11 cellular contexts compared by ENCODE assay signal in the genomic region with DNA sequence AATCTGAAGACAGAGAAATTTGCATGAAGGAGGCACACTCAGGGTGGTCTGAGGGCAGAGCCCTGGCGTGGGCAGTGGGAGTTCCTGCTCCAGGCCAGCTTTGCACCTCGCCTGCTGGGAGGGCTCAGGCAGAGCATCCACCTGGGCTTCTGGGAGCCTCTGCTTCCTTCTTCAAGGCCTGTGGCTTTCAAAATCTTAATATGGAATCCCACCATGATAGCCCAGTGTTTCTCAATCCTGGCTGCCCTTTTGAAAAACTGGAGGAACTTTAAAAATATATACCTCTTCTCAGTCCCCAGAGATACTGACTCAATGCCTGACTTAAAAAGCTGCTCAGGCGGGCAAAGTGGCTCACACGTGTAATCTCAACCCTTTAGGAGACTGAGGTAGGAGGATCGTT. TPM values are rescaled to one million over a fixed set of nuclear protein-coding genes. Genes with fewer than 3 reads are reported as not detected.
A peak's percentile ranks its signal among the peaks of the same experiment; 100 is the strongest.
DNase-seq lines count a peak whose midpoint lies in the region; ATAC-seq, FAIRE-seq and TF ChIP-seq lines count a peak whose summit lies in the region.
"Had no signal": no experiment of that assay in that cellular context is flagged by ENCODE, and none has a peak within 500 bp of the region (broad histone marks: within the 10 kb centered on the region; RNA-seq: fewer than 3 reads in every experiment).

No MANE protein-coding gene starts in this region.

- H3K27me3 ChIP-seq in mammary epithelial cell (ENCODE audit: insufficient read depth, low read length) (no peaks in the 10 kb centered on the region), small intestine (ENCODE audit: control insufficient read depth in 2 of 2, insufficient read depth in 2 of 2, low read length in 2 of 2) (no peaks in the 10 kb centered on the region)
- H3K27me3 ChIP-seq in naive thymus-derived CD4-positive, alpha-beta T cell (ENCODE audit: control insufficient read depth in 2 of 2, insufficient read depth in 2 of 2, low read length in 2 of 2) = no peaks in the 10 kb centered on the region
- H3K27me3 ChIP-seq: SJSA1 had no signal

- no peaks in the 10 kb centered on the region for H3K79me2 ChIP-seq in mammary epithelial cell (ENCODE audit: insufficient read depth, low read length)

- H3K4me1 Mint-ChIP-seq in HFFc6 (ENCODE audit: low read depth) = peaks cover 25% of the 10 kb centered on the region
- H3K4me1 Mint-ChIP-seq in naive thymus-derived CD4-positive, alpha-beta T cell = peaks cover 14 to 26% (median 25%) of the 10 kb centered on the region in 7 donors

- no peak for TF ChIP-seq CTCF in A549 (IDR thresholded peaks at IDR 0.05)
- no peak for TF ChIP-seq CTCF in HFFc6 (IDR thresholded peaks at IDR 0.05)
- no peak for TF ChIP-seq CTCF in mammary epithelial cell (conservative IDR thresholded peaks at IDR 0.05 in 1 of 2, IDR thresholded peaks at IDR 0.05 in 1 of 2; ENCODE audit: extremely low read depth in 1 of 2, insufficient read depth in 1 of 2, low read depth in 1 of 2, low read length in 2 of 2)

- no peak overlapping the region for H3K9ac ChIP-seq in mammary epithelial cell (ENCODE audit: insufficient read depth, low read length)

- no peak for DNase-seq in A549 (ENCODE audit: low read depth in 1 of 2, low spot score in 1 of 2)
- DNase-seq in HFFc6 = no peak
- DNase-seq in mammary epithelial cell = no peak
- DNase-seq in naive thymus-derived CD4-positive, alpha-beta T cell = no peak
- DNase-seq in NCI-H1436 (lab: John Stamatoyannopoulos, UW) = no peak
- DNase-seq in stimulated activated CD4-positive, alpha-beta T cell treated with anti-CD3 and anti-CD28 coated beads, Interleukin-1b, Interleukin-23, amount 100 ng/mL, for 48 hours = no peak
- DNase-seq in kidney tubule cell (ENCODE audit: low spot score) = no peak
- no peak for DNase-seq in small intestine
- DNase-seq: islet precursor cell, NCI-H187 treated with DMSO at 0.1 percent for 48 hours had no signal

- no peaks in the 10 kb centered on the region for H4K20me1 ChIP-seq in mammary epithelial cell (ENCODE audit: insufficient read depth, low read length)

- H3K9me3 ChIP-seq in A549 (no peaks in the 10 kb centered on the region), mammary epithelial cell (replicated peaks; ENCODE audit: insufficient read depth, low read length) (no peaks in the 10 kb centered on the region), small intestine (ENCODE audit: control insufficient read depth, low read depth) (no peaks in the 10 kb centered on the region)
- H3K9me3 ChIP-seq in naive thymus-derived CD4-positive, alpha-beta T cell (ENCODE audit: control insufficient read depth in 2 of 3, low read length in 3 of 3) = no peaks in the 10 kb centered on the region
- H3K9me3 ChIP-seq: SJSA1 had no signal

- H3K27me3 Mint-ChIP-seq in HFFc6 (ENCODE audit: insufficient read depth) = peaks cover 7% of the 10 kb centered on the region
- H3K27me3 Mint-ChIP-seq in naive thymus-derived CD4-positive, alpha-beta T cell = peaks cover 0 to 23% (median 0%) of the 10 kb centered on the region in 5 donors

- CTCF ChIA-PET in A549 (lab: Yijun Ruan, JAX) (interaction anchor here (0.9 to 4.3 kb wide), 5 partner anchors 8 to 51 kb away, joined by 3 to 20 read pairs (median 5); no protein-coding TSS in a partner anchor), mammary epithelial cell (lab: Charles Lee; ENCODE audit: low non-redundant PET) (no interaction called here)
- CTCF ChIA-PET in naive thymus-derived CD4-positive, alpha-beta T cell (lab: Charles Lee) = no interaction called here

- peak overlapping the region; percentile 94 for H3K4me3 Mint-ChIP-seq in HFFc6
- peak overlapping the region in 7 of 10 donors; percentile 21 to 95 (median 94) for H3K4me3 Mint-ChIP-seq in naive thymus-derived CD4-positive, alpha-beta T cell

- no peaks in the 10 kb centered on the region for H3K36me3 Mint-ChIP-seq in HFFc6 (ENCODE audit: low read depth)
- no peaks in the 10 kb centered on the region for H3K36me3 Mint-ChIP-seq in naive thymus-derived CD4-positive, alpha-beta T cell

- intact Hi-C loops in mammary epithelial cell (cut with micrococcal nuclease) = loop anchor here (2.0 kb wide), 1 partner anchor 27 kb away; no protein-coding TSS in a partner anchor
- intact Hi-C loops in naive thymus-derived CD4-positive, alpha-beta T cell (cut with micrococcal nuclease) = loop anchor here in 1 of 2 donors (2.0 kb wide), 1 partner anchor 49 kb away; no protein-coding TSS in a partner anchor

- TF ChIP-seq RAD21 in A549 (conservative IDR thresholded peaks at IDR 0.05 in 1 of 2, IDR thresholded peaks at IDR 0.05 in 1 of 2) = no peak

- no peak for ATAC-seq in A549
- ATAC-seq in naive thymus-derived CD4-positive, alpha-beta T cell = no peak

- POLR2A ChIA-PET in A549 (lab: Yijun Ruan, JAX) = interaction anchor here (1.1 to 2.4 kb wide), 3 partner anchors 27 to 329 kb away, joined by 3 to 13 read pairs (median 4); partner anchors contain the start of gene PSAP
- POLR2A ChIA-PET in naive thymus-derived CD4-positive, alpha-beta T cell (lab: Charles Lee) = no interaction called here

- H3K36me3 ChIP-seq in mammary epithelial cell (ENCODE audit: insufficient read depth, low read length) = no peaks in the 10 kb centered on the region
- H3K36me3 ChIP-seq in naive thymus-derived CD4-positive, alpha-beta T cell (ENCODE audit: control insufficient read depth in 2 of 3, insufficient read depth in 3 of 3, low read length in 3 of 3) = no peaks in the 10 kb centered on the region
- no peaks in the 10 kb centered on the region for H3K36me3 ChIP-seq in small intestine (ENCODE audit: control insufficient read depth in 2 of 2, insufficient read depth in 2 of 2, low read length in 2 of 2)
- H3K36me3 ChIP-seq: SJSA1 had no signal

- 62% methylated on average over 5 of the region's 5 CpGs for WGBS in A549 (ENCODE audit: missing lambda C conversion rate)
- 87% methylated on average over 5 of the region's 5 CpGs for WGBS in mammary epithelial cell (ENCODE audit: low coverage, missing lambda C conversion rate)
- 71 to 79% (median 79%) methylated on average over 5 of the region's 5 CpGs for WGBS in small intestine, 3 donors

- no peak for TF ChIP-seq EP300 in A549 (IDR thresholded peaks at IDR 0.05)

- H3K27ac Mint-ChIP-seq in HFFc6 = no peak overlapping the region
- peak overlapping the region in 1 of 9 donors; percentile 85 for H3K27ac Mint-ChIP-seq in naive thymus-derived CD4-positive, alpha-beta T cell

- H3K4me2 ChIP-seq in A549 (peak overlapping the region; percentile 91), mammary epithelial cell (ENCODE audit: insufficient read depth, low read depth, low read length) (peak overlapping the region; percentile 87)

- no peak for TF ChIP-seq POLR2A in A549 (IDR thresholded peaks at IDR 0.05; ENCODE audit: low read length)

- dilution Hi-C loops in mammary epithelial cell (cut with HindIII; ENCODE audit: low sequenced_read_pairs) = loop anchor here (25.0 kb wide), 1 partner anchor 525 kb away; no protein-coding TSS in a partner anchor

- no peak overlapping the region for H2AFZ ChIP-seq in mammary epithelial cell (ENCODE audit: low read depth, low read length)

- BruUV-seq in mammary epithelial cell (replicated peaks; lab: Mats Ljungman, UMichigan) = no TSS peak

- H3K4me3 ChIP-seq in A549 (peak overlapping the region; percentile 61), mammary epithelial cell (replicated peaks in 1 of 3; ENCODE audit: insufficient read depth in 1 of 3, low read depth in 2 of 3, low read length in 3 of 3) (peak overlapping the region in 1 of 3 experiments; percentile 25), small intestine (ENCODE audit: low read depth in 1 of 2, low read length in 2 of 2) (no peak overlapping the region)
- no peak overlapping the region for H3K4me3 ChIP-seq in naive thymus-derived CD4-positive, alpha-beta T cell (ENCODE audit: low read length)

- in situ Hi-C loops in mammary epithelial cell (cut with MboI; ENCODE audit: low sequenced_read_pairs in 2 of 2) = loop anchor here in 1 of 2 donors (5.0 to 10.0 kb wide), 2 partner anchors 35 to 53 kb away; partner anchors contain the start of gene PSAP

- H3K4me1 ChIP-seq in A549 (peaks cover 30% of the 10 kb centered on the region), mammary epithelial cell (ENCODE audit: insufficient read depth, low read length) (peaks cover 12% of the 10 kb centered on the region), small intestine (ENCODE audit: control insufficient read depth in 2 of 2, insufficient read depth in 1 of 2, low read depth in 1 of 2, low read length in 1 of 2) (no peaks in the 10 kb centered on the region)
- peaks cover 0 to 17% of the 10 kb centered on the region in 2 donors for H3K4me1 ChIP-seq in naive thymus-derived CD4-positive, alpha-beta T cell (ENCODE audit: control insufficient read depth in 2 of 2, insufficient read depth in 2 of 2, low read length in 2 of 2)

- no peaks in the 10 kb centered on the region for H3K9me3 Mint-ChIP-seq in HFFc6
- H3K9me3 Mint-ChIP-seq in naive thymus-derived CD4-positive, alpha-beta T cell = no peaks in the 10 kb centered on the region

- FAIRE-seq in A549 (lab: Jason Lieb, UNC) = no peak
- FAIRE-seq in small intestine (lab: Jason Lieb, UNC) = no peak

- H3K27ac ChIP-seq in A549 = peak overlapping the region; percentile 94 to 97
- no peak overlapping the region for H3K27ac ChIP-seq in mammary epithelial cell (ENCODE audit: insufficient read depth, low read depth, low read length)
- H3K27ac ChIP-seq in naive thymus-derived CD4-positive, alpha-beta T cell (ENCODE audit: low read depth, low read length) = no peak overlapping the region
- H3K27ac ChIP-seq in small intestine (ENCODE audit: low read depth in 1 of 2, low read length in 1 of 2) = peak overlapping the region in 1 of 2 donors; percentile 64
- H3K27ac ChIP-seq: SJSA1 had no signal

TF ChIP-seq in A549, 52 proteins besides CTCF, POLR2A, EP300 and RAD21 (continues in another document):
- TF ChIP-seq HOXB13 (CRISPR knock-in tag; IDR thresholded peaks at IDR 0.05; ENCODE audit: low read depth) (no peak), BHLHE40 (IDR thresholded peaks at IDR 0.05; ENCODE audit: low read depth, low read length) (no peak), NFE2L2 (conservative IDR thresholded peaks at IDR 0.05; ENCODE audit: low read length) (no peak), GATA3 (IDR thresholded peaks at IDR 0.05; ENCODE audit: borderline replicate concordance) (no peak)

RNA-seq across cellular contexts. Expression of gene PSAP, which starts 36.7 kb away (rescaled TPM):
- 1,519 and 1,660 TPM in 2 replicates for polyA plus RNA-seq in A549 (2011; rRNA removed)
- 805 and 819 TPM in 2 replicates for polyA plus RNA-seq in A549 (2012; cell fraction: cytosol; rRNA removed)
- polyA plus RNA-seq in A549 (2012; cell fraction: nucleus; rRNA removed) = 1,219 and 1,507 TPM in 2 replicates
- polyA plus RNA-seq in A549 (2017; fragmentation: RNase III; extraction: RNeasy Plus Mini Kit Qiagen cat#74134 plus additional on column Dnase treatment) = 600 to 708 TPM (median 690 TPM) in 3 replicates
- 756 and 891 TPM in 2 replicates for polyA minus RNA-seq in A549 (2011; rRNA and poly(A)+ RNA removed)
- 100 to 1,000 TPM; 375 to 549 (median 404) TPM for total RNA-seq in HFFc6 (2021; fragmentation: NEBNext Ultra II Directional; extraction: Animal tissue kit (Norgen Biotek cat#: 25700))
- 1,000 to 10,000 TPM in 1 of 2 donors, 100 to 1,000 TPM in 1; 655 to 1,757 TPM for total RNA-seq in mammary epithelial cell
- polyA plus RNA-seq in mammary epithelial cell = 864 TPM
- polyA minus RNA-seq in mammary epithelial cell = 764 TPM
- 1,000 to 10,000 TPM in 1 of 5 experiments, 100 to 1,000 TPM in 4; 153 to 1,163 (median 266) TPM for total RNA-seq in naive thymus-derived CD4-positive, alpha-beta T cell
- polyA plus RNA-seq in naive thymus-derived CD4-positive, alpha-beta T cell = 100 to 1,000 TPM; 421 to 506 TPM
- 100 to 1,000 TPM; 149 to 411 (median 210) TPM for polyA plus RNA-seq in small intestine

Comparison
In these comparisons a context has a peak if more than half of its experiments do, and no peak if none do; other contexts are left out.
1. H3K27ac ChIP-seq: peak in A549 (2 of 2); none in mammary epithelial cell (single experiment) and naive thymus-derived CD4-positive, alpha-beta T cell (single experiment).